ENCODE assay signal across 1 cellular context in the genomic region with DNA sequence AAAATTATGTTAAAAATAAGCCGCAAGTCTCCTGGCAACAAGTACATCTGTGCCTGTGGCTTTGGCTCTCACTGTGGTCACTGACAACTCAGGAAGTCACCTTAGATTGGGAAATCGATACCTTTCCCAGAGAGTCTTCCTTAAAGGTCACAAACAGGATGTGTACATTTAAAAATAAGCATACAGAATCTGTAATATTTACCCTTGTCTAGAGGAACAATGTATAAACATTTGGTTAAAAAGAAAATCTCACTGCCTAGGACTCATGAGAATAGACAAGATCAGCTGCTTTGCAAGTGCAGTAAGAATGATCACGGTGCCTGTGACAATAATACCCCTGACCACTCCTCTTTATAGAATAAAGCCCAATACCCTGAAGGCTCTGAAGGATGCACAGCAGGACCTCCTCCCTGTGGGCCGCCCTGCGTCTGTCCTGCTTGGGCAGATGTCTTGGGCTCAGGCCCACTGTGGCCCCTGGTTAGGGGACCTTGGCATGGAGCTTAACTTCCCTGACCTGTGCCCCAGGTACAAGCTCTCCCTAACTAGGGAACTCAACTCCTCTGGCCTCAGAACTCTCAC.
TF ChIP-seq lines count a peak whose summit lies in the region.

No MANE protein-coding gene starts in this region.

TF ChIP-seq in HepG2, 621 proteins besides CTCF, POLR2A, EP300 and RAD21 (continued from another document and continues in another):
- no peak for TF ChIP-seq RARG (CRISPR knock-in tag; IDR thresholded peaks at IDR 0.05; ENCODE audit: low read depth)
- TF ChIP-seq NR2F2 (IDR thresholded peaks at IDR 0.05; ENCODE audit: borderline replicate concordance, low read depth), result peak; percentile 60; the same call in 1 of the 2 replicates
- TF ChIP-seq, protein P1, sequence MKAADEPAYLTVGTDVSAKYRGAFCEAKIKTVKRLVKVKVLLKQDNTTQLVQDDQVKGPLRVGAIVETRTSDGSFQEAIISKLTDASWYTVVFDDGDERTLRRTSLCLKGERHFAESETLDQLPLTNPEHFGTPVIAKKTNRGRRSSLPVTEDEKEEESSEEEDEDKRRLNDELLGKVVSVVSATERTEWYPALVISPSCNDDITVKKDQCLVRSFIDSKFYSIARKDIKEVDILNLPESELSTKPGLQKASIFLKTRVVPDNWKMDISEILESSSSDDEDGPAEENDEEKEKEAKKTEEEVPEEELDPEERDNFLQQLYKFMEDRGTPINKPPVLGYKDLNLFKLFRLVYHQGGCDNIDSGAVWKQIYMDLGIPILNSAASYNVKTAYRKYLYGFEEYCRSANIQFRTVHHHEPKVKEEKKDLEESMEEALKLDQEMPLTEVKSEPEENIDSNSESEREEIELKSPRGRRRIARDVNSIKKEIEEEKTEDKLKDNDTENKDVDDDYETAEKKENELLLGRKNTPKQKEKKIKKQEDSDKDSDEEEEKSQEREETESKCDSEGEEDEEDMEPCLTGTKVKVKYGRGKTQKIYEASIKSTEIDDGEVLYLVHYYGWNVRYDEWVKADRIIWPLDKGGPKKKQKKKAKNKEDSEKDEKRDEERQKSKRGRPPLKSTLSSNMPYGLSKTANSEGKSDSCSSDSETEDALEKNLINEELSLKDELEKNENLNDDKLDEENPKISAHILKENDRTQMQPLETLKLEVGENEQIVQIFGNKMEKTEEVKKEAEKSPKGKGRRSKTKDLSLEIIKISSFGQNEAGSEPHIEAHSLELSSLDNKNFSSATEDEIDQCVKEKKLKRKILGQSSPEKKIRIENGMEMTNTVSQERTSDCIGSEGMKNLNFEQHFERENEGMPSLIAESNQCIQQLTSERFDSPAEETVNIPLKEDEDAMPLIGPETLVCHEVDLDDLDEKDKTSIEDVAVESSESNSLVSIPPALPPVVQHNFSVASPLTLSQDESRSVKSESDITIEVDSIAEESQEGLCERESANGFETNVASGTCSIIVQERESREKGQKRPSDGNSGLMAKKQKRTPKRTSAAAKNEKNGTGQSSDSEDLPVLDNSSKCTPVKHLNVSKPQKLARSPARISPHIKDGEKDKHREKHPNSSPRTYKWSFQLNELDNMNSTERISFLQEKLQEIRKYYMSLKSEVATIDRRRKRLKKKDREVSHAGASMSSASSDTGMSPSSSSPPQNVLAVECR (CRISPR knock-in tag; IDR thresholded peaks at IDR 0.05; ENCODE audit: borderline replicate concordance), result no peak; the same call in 1 of the 2 replicates
- TF ChIP-seq, protein P2, sequence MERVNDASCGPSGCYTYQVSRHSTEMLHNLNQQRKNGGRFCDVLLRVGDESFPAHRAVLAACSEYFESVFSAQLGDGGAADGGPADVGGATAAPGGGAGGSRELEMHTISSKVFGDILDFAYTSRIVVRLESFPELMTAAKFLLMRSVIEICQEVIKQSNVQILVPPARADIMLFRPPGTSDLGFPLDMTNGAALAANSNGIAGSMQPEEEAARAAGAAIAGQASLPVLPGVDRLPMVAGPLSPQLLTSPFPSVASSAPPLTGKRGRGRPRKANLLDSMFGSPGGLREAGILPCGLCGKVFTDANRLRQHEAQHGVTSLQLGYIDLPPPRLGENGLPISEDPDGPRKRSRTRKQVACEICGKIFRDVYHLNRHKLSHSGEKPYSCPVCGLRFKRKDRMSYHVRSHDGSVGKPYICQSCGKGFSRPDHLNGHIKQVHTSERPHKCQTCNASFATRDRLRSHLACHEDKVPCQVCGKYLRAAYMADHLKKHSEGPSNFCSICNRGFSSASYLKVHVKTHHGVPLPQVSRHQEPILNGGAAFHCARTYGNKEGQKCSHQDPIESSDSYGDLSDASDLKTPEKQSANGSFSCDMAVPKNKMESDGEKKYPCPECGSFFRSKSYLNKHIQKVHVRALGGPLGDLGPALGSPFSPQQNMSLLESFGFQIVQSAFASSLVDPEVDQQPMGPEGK (CRISPR knock-in tag; IDR thresholded peaks at IDR 0.05), result no peak
- TF ChIP-seq HOXD1 (CRISPR knock-in tag; IDR thresholded peaks at IDR 0.05), result peak; percentile 50; the same call in 1 of the 2 replicates
- TF ChIP-seq CREM (IDR thresholded peaks at IDR 0.05), result peak; percentile 40; the same call in 1 of the 2 replicates
- TF ChIP-seq CREM (CRISPR knock-in tag; IDR thresholded peaks at IDR 0.05), result no peak
- peak; percentile 31; the same call in 1 of the 2 replicates for TF ChIP-seq TBX2 (CRISPR knock-in tag; IDR thresholded peaks at IDR 0.05; ENCODE audit: borderline replicate concordance)
- TF ChIP-seq ZNF329 (CRISPR knock-in tag; IDR thresholded peaks at IDR 0.05; ENCODE audit: low read depth), result no peak
- TF ChIP-seq ELF3 (CRISPR knock-in tag; IDR thresholded peaks at IDR 0.05), result peak; percentile 85
- TF ChIP-seq BHLHE40 (IDR thresholded peaks at IDR 0.05; ENCODE audit: low read length), result no peak
- TF ChIP-seq SAP130 (CRISPR knock-in tag; IDR thresholded peaks at IDR 0.05; ENCODE audit: low read depth), result peak; percentile 67
- no peak; the same call in 1 of the 2 replicates for TF ChIP-seq ZNF792 (CRISPR knock-in tag; IDR thresholded peaks at IDR 0.05)
- TF ChIP-seq FOXO1 (CRISPR knock-in tag; IDR thresholded peaks at IDR 0.05), result peak; percentile 44; the same call in 1 of the 2 replicates
- 0 out of 2 replicates have a peak, but pooled peaks have one; percentile 48 for TF ChIP-seq ZNF510 (CRISPR knock-in tag; IDR thresholded peaks at IDR 0.05; ENCODE audit: low read depth)
- TF ChIP-seq ZNF614 (CRISPR knock-in tag; IDR thresholded peaks at IDR 0.05; ENCODE audit: borderline replicate concordance), result peak; percentile 21; the same call in 1 of the 2 replicates
- peak; percentile 95 for TF ChIP-seq GATAD2A (CRISPR knock-in tag; IDR thresholded peaks at IDR 0.05)
- no peak for TF ChIP-seq FOXA1 (IDR thresholded peaks at IDR 0.05)
- TF ChIP-seq FOXA1 (CRISPR knock-in tag; IDR thresholded peaks at IDR 0.05), result peak; percentile 42; the same call in 1 of the 2 replicates
- TF ChIP-seq ZNF616 (CRISPR knock-in tag; IDR thresholded peaks at IDR 0.05; ENCODE audit: low read depth), result no peak
- TF ChIP-seq RXRB (CRISPR knock-in tag; IDR thresholded peaks at IDR 0.05; ENCODE audit: borderline replicate concordance), result peak; percentile 81
- TF ChIP-seq GTF2F1 (IDR thresholded peaks at IDR 0.05; ENCODE audit: low read length), result no peak
- TF ChIP-seq MAFG (CRISPR knock-in tag; IDR thresholded peaks at IDR 0.05), result no peak
- TF ChIP-seq, protein P3, sequence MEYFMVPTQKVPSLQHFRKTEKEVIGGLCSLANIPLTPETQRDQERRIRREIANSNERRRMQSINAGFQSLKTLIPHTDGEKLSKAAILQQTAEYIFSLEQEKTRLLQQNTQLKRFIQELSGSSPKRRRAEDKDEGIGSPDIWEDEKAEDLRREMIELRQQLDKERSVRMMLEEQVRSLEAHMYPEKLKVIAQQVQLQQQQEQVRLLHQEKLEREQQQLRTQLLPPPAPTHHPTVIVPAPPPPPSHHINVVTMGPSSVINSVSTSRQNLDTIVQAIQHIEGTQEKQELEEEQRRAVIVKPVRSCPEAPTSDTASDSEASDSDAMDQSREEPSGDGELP (IDR thresholded peaks at IDR 0.05; ENCODE audit: borderline replicate concordance, low read depth), result peak; percentile 70
- TF ChIP-seq BRD4 (CRISPR knock-in tag; IDR thresholded peaks at IDR 0.05), result no peak
- TF ChIP-seq FOXK1 (CRISPR knock-in tag; IDR thresholded peaks at IDR 0.05; ENCODE audit: borderline replicate concordance, low read depth), result no peak
- TF ChIP-seq ARNTL (CRISPR knock-in tag; IDR thresholded peaks at IDR 0.05), result 0 out of 2 replicates have a peak, but pooled peaks have one; percentile 25
- peak; percentile 94 for TF ChIP-seq SOX5 (CRISPR knock-in tag; IDR thresholded peaks at IDR 0.05; ENCODE audit: borderline replicate concordance)
- TF ChIP-seq, protein P4, sequence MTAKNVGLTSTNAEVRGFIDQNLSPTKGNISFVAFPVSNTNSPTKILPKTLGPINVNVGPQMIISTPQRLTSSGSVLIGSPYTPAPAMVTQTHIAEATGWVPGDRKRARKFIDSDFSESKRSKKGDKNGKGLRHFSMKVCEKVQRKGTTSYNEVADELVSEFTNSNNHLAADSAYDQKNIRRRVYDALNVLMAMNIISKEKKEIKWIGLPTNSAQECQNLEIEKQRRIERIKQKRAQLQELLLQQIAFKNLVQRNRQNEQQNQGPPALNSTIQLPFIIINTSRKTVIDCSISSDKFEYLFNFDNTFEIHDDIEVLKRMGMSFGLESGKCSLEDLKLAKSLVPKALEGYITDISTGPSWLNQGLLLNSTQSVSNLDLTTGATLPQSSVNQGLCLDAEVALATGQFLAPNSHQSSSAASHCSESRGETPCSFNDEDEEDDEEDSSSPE (CRISPR knock-in tag; IDR thresholded peaks at IDR 0.05), result no peak
- no peak for TF ChIP-seq SATB2 (CRISPR knock-in tag; IDR thresholded peaks at IDR 0.05)
- no peak for TF ChIP-seq ZNF766 (CRISPR knock-in tag; IDR thresholded peaks at IDR 0.05; ENCODE audit: borderline replicate concordance)
- TF ChIP-seq ZC3H4 (CRISPR knock-in tag; IDR thresholded peaks at IDR 0.05; ENCODE audit: borderline replicate concordance), result no peak
- no peak for TF ChIP-seq SOX6 (IDR thresholded peaks at IDR 0.05)
- TF ChIP-seq SOX6 (CRISPR knock-in tag; IDR thresholded peaks at IDR 0.05), result peak; percentile 91
- TF ChIP-seq SOX13 (IDR thresholded peaks at IDR 0.05), result peak; percentile 48; the same call in 1 of the 2 replicates
- peak in 1 of 2 experiments; percentile 76; a peak in 1 of 4 replicates for TF ChIP-seq SOX13 (CRISPR knock-in tag; conservative IDR thresholded peaks at IDR 0.05 in 1 of 2, IDR thresholded peaks at IDR 0.05 in 1 of 2)
- no peak for TF ChIP-seq MLLT10 (CRISPR knock-in tag; IDR thresholded peaks at IDR 0.05)
- TF ChIP-seq NFIC (IDR thresholded peaks at IDR 0.05; ENCODE audit: low read length), result peak; percentile 67; the same call in 1 of the 2 replicates
- TF ChIP-seq NCOA5 (CRISPR knock-in tag; IDR thresholded peaks at IDR 0.05), result no peak
- TF ChIP-seq RCOR2 (CRISPR knock-in tag; IDR thresholded peaks at IDR 0.05), result peak; percentile 56; the same call in 1 of the 2 replicates
- 0 out of 2 replicates have a peak, but pooled peaks have one; percentile 38 for TF ChIP-seq KDM6A (CRISPR knock-in tag; IDR thresholded peaks at IDR 0.05; ENCODE audit: low read depth)
- TF ChIP-seq, protein P5, sequence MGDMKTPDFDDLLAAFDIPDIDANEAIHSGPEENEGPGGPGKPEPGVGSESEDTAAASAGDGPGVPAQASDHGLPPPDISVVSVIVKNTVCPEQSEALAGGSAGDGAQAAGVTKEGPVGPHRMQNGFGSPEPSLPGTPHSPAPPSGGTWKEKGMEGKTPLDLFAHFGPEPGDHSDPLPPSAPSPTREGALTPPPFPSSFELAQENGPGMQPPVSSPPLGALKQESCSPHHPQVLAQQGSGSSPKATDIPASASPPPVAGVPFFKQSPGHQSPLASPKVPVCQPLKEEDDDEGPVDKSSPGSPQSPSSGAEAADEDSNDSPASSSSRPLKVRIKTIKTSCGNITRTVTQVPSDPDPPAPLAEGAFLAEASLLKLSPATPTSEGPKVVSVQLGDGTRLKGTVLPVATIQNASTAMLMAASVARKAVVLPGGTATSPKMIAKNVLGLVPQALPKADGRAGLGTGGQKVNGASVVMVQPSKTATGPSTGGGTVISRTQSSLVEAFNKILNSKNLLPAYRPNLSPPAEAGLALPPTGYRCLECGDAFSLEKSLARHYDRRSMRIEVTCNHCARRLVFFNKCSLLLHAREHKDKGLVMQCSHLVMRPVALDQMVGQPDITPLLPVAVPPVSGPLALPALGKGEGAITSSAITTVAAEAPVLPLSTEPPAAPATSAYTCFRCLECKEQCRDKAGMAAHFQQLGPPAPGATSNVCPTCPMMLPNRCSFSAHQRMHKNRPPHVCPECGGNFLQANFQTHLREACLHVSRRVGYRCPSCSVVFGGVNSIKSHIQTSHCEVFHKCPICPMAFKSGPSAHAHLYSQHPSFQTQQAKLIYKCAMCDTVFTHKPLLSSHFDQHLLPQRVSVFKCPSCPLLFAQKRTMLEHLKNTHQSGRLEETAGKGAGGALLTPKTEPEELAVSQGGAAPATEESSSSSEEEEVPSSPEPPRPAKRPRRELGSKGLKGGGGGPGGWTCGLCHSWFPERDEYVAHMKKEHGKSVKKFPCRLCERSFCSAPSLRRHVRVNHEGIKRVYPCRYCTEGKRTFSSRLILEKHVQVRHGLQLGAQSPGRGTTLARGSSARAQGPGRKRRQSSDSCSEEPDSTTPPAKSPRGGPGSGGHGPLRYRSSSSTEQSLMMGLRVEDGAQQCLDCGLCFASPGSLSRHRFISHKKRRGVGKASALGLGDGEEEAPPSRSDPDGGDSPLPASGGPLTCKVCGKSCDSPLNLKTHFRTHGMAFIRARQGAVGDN (CRISPR knock-in tag; IDR thresholded peaks at IDR 0.05), result peak; percentile 55
- TF ChIP-seq, protein P6, sequence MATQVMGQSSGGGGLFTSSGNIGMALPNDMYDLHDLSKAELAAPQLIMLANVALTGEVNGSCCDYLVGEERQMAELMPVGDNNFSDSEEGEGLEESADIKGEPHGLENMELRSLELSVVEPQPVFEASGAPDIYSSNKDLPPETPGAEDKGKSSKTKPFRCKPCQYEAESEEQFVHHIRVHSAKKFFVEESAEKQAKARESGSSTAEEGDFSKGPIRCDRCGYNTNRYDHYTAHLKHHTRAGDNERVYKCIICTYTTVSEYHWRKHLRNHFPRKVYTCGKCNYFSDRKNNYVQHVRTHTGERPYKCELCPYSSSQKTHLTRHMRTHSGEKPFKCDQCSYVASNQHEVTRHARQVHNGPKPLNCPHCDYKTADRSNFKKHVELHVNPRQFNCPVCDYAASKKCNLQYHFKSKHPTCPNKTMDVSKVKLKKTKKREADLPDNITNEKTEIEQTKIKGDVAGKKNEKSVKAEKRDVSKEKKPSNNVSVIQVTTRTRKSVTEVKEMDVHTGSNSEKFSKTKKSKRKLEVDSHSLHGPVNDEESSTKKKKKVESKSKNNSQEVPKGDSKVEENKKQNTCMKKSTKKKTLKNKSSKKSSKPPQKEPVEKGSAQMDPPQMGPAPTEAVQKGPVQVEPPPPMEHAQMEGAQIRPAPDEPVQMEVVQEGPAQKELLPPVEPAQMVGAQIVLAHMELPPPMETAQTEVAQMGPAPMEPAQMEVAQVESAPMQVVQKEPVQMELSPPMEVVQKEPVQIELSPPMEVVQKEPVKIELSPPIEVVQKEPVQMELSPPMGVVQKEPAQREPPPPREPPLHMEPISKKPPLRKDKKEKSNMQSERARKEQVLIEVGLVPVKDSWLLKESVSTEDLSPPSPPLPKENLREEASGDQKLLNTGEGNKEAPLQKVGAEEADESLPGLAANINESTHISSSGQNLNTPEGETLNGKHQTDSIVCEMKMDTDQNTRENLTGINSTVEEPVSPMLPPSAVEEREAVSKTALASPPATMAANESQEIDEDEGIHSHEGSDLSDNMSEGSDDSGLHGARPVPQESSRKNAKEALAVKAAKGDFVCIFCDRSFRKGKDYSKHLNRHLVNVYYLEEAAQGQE (IDR thresholded peaks at IDR 0.05; ENCODE audit: borderline replicate concordance in 1 of 2, low read depth in 1 of 2, low read length in 2 of 2), result no peak
- no peak for TF ChIP-seq ZNF251 (CRISPR knock-in tag; IDR thresholded peaks at IDR 0.05)
- TF ChIP-seq, protein P7, sequence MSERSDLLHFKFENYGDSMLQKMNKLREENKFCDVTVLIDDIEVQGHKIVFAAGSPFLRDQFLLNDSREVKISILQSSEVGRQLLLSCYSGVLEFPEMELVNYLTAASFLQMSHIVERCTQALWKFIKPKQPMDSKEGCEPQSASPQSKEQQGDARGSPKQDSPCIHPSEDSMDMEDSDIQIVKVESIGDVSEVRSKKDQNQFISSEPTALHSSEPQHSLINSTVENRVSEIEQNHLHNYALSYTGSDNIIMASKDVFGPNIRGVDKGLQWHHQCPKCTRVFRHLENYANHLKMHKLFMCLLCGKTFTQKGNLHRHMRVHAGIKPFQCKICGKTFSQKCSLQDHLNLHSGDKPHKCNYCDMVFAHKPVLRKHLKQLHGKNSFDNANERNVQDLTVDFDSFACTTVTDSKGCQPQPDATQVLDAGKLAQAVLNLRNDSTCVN (CRISPR knock-in tag; IDR thresholded peaks at IDR 0.05; ENCODE audit: borderline replicate concordance), result no peak
- TF ChIP-seq NCOA2 (CRISPR knock-in tag; IDR thresholded peaks at IDR 0.05), result peak; percentile 86
- TF ChIP-seq CEBPG (CRISPR knock-in tag; IDR thresholded peaks at IDR 0.05), result peak; percentile 58
- peak; percentile 58 for TF ChIP-seq ERF (CRISPR knock-in tag; IDR thresholded peaks at IDR 0.05)
